32 cellular contexts compared by ENCODE assay signal in the genomic region with DNA sequence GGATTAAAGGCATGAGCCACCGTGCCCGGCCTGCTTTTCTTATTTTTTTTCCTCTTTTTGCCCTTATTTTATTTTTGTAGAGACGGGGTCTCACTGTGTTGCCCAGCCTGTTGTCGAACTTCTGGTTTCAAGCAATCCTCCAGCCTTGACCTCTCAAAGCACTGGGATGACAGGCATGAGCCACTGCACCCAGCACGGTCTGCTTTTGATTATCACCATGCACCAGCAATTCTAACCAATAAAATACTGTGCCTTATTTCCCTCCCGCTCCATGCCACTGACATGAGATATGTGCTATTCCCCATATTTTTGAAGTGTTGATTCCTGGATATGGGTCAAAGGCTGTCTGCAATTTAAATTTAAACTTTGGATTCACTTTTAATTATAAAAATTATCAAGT.
"Had no signal": no experiment of that assay in that cellular context is flagged by ENCODE, and none has a peak within 500 bp of the region (broad histone marks: within the 10 kb centered on the region; RNA-seq: fewer than 3 reads in every experiment).

No MANE protein-coding gene starts in this region.

- H3K4me1 ChIP-seq: body of pancreas had no signal

- H3K27ac ChIP-seq: adrenal gland, body of pancreas, brain microvascular endothelial cell, cardiac muscle cell, VCaP had no signal

- H3K36me3 ChIP-seq: brain microvascular endothelial cell, cardiac muscle cell had no signal

- H3K27me3 ChIP-seq: adrenal gland, body of pancreas, brain microvascular endothelial cell, cardiac muscle cell had no signal

- ATAC-seq: activated CD8-positive, alpha-beta T cell treated with anti-CD3 and anti-CD28 coated beads for 36 hours; activated naive CD4-positive, alpha-beta T cell treated with anti-CD3 and anti-CD28 coated beads, Interleukin-2, amount 50 U/mL, for 72 hours; activated T-cell treated with anti-CD3 and anti-CD28 coated beads, Interleukin-2, amount 50 U/mL, for 4 hours; activated T-cell treated with anti-CD3 and anti-CD28 coated beads, Interleukin-2, amount 50 U/mL, for 72 hours; activated T-helper 17 cell treated with anti-CD3 and anti-CD28 coated beads, Interleukin-2, amount 50 U/mL, for 72 hours; body of pancreas; T-cell had no signal

- H3K4me3 ChIP-seq: adrenal gland, body of pancreas, cardiac muscle cell had no signal

- DNase-seq: activated B cell treated with CpG ODN at 0.5 μM for 24 hours; activated CD4-positive, alpha-beta memory T cell treated with anti-CD3 and anti-CD28 coated beads for 36 hours; activated CD4-positive, alpha-beta T cell treated with anti-CD3 and anti-CD28 coated beads for 4 hours; activated CD4-positive, alpha-beta T cell treated with anti-CD3 and anti-CD28 coated beads, Interleukin-2, amount 50 U/mL, for 1 hour; activated CD4-positive, alpha-beta T cell treated with anti-CD3 and anti-CD28 coated beads, Interleukin-2, amount 50 U/mL, for 4 hours; activated CD4-positive, CD25-positive, alpha-beta regulatory T cell treated with anti-CD3 and anti-CD28 coated beads, Interleukin-2, amount 50 U/mL, for 72 hours; activated CD8-positive, alpha-beta memory T cell treated with anti-CD3 and anti-CD28 coated beads, Interleukin-2, amount 50 U/mL, for 4 hours; activated CD8-positive, alpha-beta T cell treated with anti-CD3 and anti-CD28 coated beads for 36 hours; activated effector memory CD4-positive, alpha-beta T cell treated with anti-CD3 and anti-CD28 coated beads, Interleukin-2, amount 50 U/mL, for 16 hours; activated gamma-delta T cell treated with Interleukin-2 at 50 U/mL for 16 hours; activated naive CD4-positive, alpha-beta T cell; activated naive CD4-positive, alpha-beta T cell treated with anti-CD3 and anti-CD28 coated beads for 36 hours; activated naive CD4-positive, alpha-beta T cell treated with anti-CD3 and anti-CD28 coated beads, Interleukin-2, amount 50 U/mL, for 16 hours; activated naive CD8-positive, alpha-beta T cell treated with anti-CD3 and anti-CD28 coated beads for 36 hours; activated T-cell treated with anti-CD3 and anti-CD28 coated beads for 4 hours; activated T-cell treated with anti-CD3 and anti-CD28 coated beads, Interleukin-2, amount 50 U/mL, for 1 hour; activated T-cell treated with anti-CD3 and anti-CD28 coated beads, Interleukin-2, amount 50 U/mL, for 4 hours; activated T-cell treated with anti-CD3 and anti-CD28 coated beads, Interleukin-2, amount 50 U/mL, for 72 hours; adrenal gland; amniotic stem cell; aorta; body of pancreas; brain microvascular endothelial cell; caudate nucleus; cerebellar nuclear complex; T-cell; T-helper 2 cell; T-helper 9 cell had no signal

- H3K9me3 ChIP-seq: adrenal gland, body of pancreas had no signal
